In the genomic region with DNA sequence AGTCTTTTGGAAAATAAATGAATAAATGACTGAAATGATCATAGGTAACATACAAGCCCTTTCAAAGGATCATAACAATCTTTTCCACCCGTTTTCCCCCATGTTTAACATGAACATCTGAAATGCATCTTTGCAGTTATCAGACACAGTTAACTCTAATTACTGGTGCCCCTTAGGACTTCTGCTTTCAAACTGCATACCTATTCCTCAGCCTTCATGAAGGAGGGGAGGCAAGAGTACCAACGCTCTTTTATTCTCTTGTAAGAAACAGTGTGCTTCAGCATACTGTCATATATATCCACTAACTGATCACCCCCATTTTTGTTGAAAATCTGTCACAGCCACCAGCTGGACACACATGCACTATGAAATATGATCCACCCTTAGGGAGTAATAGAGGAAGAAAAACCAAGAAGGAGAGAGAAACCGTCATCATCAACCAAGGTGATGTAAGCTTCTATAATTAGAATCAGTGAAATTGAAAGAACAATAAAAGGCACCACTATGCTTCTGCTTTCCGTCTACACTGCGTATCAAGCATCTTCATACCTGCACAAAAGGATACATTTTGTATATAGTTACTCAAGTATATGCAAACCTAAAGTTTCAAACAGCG, we compare ENCODE assay signal across 8 cellular contexts.
DNase-seq lines count a peak whose midpoint lies in the region; ATAC-seq and TF ChIP-seq lines count a peak whose summit lies in the region.

No MANE protein-coding gene starts in this region.

- H3K4me2 ChIP-seq in OCI-LY3 (ENCODE audit: low read length) (peak overlapping the region; percentile 65), smooth muscle cell (no peak overlapping the region)

- DNase-seq in COLO668 (lab: John Stamatoyannopoulos, UW; ENCODE audit: unreplicated experiment) (peak; percentile 8), fibroblast of the aortic adventitia (ENCODE audit: low read depth) (peak; percentile 26), smooth muscle cell (lab: John Stamatoyannopoulos, UW; ENCODE audit: unreplicated experiment) (no peak), HUDEP-2 (lab: John Stamatoyannopoulos, UW; ENCODE audit: unreplicated experiment in 76 of 76) (no peak), DMS114 treated with DMSO at 0.1 percent for 48 hours (lab: John Stamatoyannopoulos, UW; ENCODE audit: unreplicated experiment) (no peak)

- peak; percentile 82 for ATAC-seq in GM19324 (IDR thresholded peaks at IDR 0.05; ENCODE audit: low FRiP score, unreplicated experiment)
- ATAC-seq in HG03135 (IDR thresholded peaks at IDR 0.05; ENCODE audit: unreplicated experiment) = peak; percentile 90

- H3K4me1 ChIP-seq in OCI-LY3 (ENCODE audit: low read length) = peaks cover 15% of the 10 kb centered on the region
- H3K4me1 ChIP-seq in smooth muscle cell (ENCODE audit: low read depth) = no peaks in the 10 kb centered on the region

- H3K9ac ChIP-seq in OCI-LY3 (ENCODE audit: low read length) (no peak overlapping the region), smooth muscle cell (ENCODE audit: low read depth) (no peak overlapping the region)

- H3K27me3 ChIP-seq in OCI-LY3 (ENCODE audit: low read depth, low read length) = no peaks in the 10 kb centered on the region
- no peaks in the 10 kb centered on the region for H3K27me3 ChIP-seq in smooth muscle cell (ENCODE audit: low read depth)

- H3K36me3 ChIP-seq in OCI-LY3 (replicated peaks; ENCODE audit: low read depth, low read length) (no peaks in the 10 kb centered on the region), smooth muscle cell (ENCODE audit: low read depth) (no peaks in the 10 kb centered on the region)

- no peaks in the 10 kb centered on the region for H3F3A ChIP-seq in smooth muscle cell (ENCODE audit: low read depth)

- no peak overlapping the region for H2AFZ ChIP-seq in OCI-LY3 (ENCODE audit: low read depth, low read length)
- H2AFZ ChIP-seq in smooth muscle cell (ENCODE audit: low read depth) = no peak overlapping the region

- no peak for TF ChIP-seq CTCF in OCI-LY3 (IDR thresholded peaks at IDR 0.05; ENCODE audit: low read depth, low read length)
- no peak for TF ChIP-seq CTCF in fibroblast of the aortic adventitia (IDR thresholded peaks at IDR 0.05; ENCODE audit: insufficient read depth, low read length)
- no peak for TF ChIP-seq CTCF in smooth muscle cell (IDR thresholded peaks at IDR 0.05; ENCODE audit: borderline replicate concordance, insufficient read depth, poor library complexity, severe bottlenecking)

- WGBS in smooth muscle cell (ENCODE audit: low lambda C conversion rate) = 87% methylated on average over 6 of the region's 6 CpGs

- H3K9me3 ChIP-seq in OCI-LY3 (ENCODE audit: insufficient read depth, low read length) (no peaks in the 10 kb centered on the region), smooth muscle cell (replicated peaks; ENCODE audit: low read depth) (no peaks in the 10 kb centered on the region)

- no peaks in the 10 kb centered on the region for H3K79me2 ChIP-seq in OCI-LY3 (ENCODE audit: low read length)
- H3K79me2 ChIP-seq in smooth muscle cell (ENCODE audit: low read depth) = no peaks in the 10 kb centered on the region

- H3K27ac ChIP-seq in OCI-LY3 (ENCODE audit: low read length) (peak overlapping the region; percentile 26), smooth muscle cell (ENCODE audit: low read depth) (no peak overlapping the region)

- peak overlapping the region; percentile 43 for H3K4me3 ChIP-seq in OCI-LY3 (ENCODE audit: low read length)
- H3K4me3 ChIP-seq in fibroblast of the aortic adventitia (ENCODE audit: low read depth, low read length) = no peak overlapping the region
- no peak overlapping the region for H3K4me3 ChIP-seq in smooth muscle cell

- peaks cover 24% of the 10 kb centered on the region for H4K20me1 ChIP-seq in OCI-LY3 (ENCODE audit: insufficient read depth, low read length)
- no peaks in the 10 kb centered on the region for H4K20me1 ChIP-seq in smooth muscle cell (ENCODE audit: low read depth)

Comparison
In these comparisons a context has a peak if more than half of its experiments do, and no peak if none do; other contexts are left out.
1. DNase-seq: peak in COLO668 (single experiment) and fibroblast of the aortic adventitia (single experiment); none in smooth muscle cell (single experiment), HUDEP-2 (0 of 76) and DMS114 treated with DMSO at 0.1 percent for 48 hours (single experiment).